In the genomic region with DNA sequence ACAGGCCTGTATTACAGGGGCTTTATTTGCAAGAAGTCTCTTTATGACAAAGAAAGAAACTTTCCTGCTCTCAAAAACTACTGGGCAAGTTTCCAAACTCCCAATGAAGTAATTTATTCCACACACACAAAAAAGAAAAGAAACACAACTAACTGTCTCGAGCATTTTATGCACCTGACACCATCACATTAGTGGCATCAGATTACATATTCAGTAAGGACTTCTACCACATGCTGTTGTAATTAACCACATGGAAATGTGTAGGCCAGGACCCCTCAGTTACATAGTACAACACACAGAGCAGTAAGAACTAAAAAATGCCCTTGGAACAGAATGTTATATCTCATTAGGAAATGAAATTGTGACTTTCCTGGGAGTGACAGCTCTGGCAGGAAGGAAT, we compare ENCODE assay signal across 17 cellular contexts.
A peak's percentile ranks its signal among the peaks of the same experiment; 100 is the strongest.
DNase-seq lines count a peak whose midpoint lies in the region; ATAC-seq lines count a peak whose summit lies in the region.
"Had no signal": no experiment of that assay in that cellular context is flagged by ENCODE, and none has a peak within 500 bp of the region (broad histone marks: within the 10 kb centered on the region; RNA-seq: fewer than 3 reads in every experiment).

No MANE protein-coding gene starts in this region.

- DNase-seq in DMS79 treated with DMSO at 0.1 percent for 48 hours (lab: John Stamatoyannopoulos, UW) (peak; percentile 57), NCI-H1436 (lab: John Stamatoyannopoulos, UW) (peak; percentile 40), NCI-H748 (lab: John Stamatoyannopoulos, UW; ENCODE audit: unreplicated experiment) (peak; percentile 83), left kidney (ENCODE audit: low read depth, low spot score) (peak; percentile 15), germinal center (ENCODE audit: low spot score) (no peak)
- DNase-seq: activated CD4-positive, alpha-beta T cell treated with anti-CD3 and anti-CD28 coated beads for 4 hours; CD4-positive, alpha-beta T cell; DMS153; effector memory CD4-positive, alpha-beta T cell; GDM1; KG1; nucleus accumbens; T-helper 17 cell; tibial artery had no signal

- ATAC-seq in HG03139 (IDR thresholded peaks at IDR 0.05; ENCODE audit: unreplicated experiment) = no peak
- no peak for ATAC-seq in GM21786 (IDR thresholded peaks at IDR 0.05; ENCODE audit: unreplicated experiment)
- ATAC-seq: HCT116, T-helper 17 cell had no signal
